1 cellular context compared by ENCODE assay signal in the genomic region with DNA sequence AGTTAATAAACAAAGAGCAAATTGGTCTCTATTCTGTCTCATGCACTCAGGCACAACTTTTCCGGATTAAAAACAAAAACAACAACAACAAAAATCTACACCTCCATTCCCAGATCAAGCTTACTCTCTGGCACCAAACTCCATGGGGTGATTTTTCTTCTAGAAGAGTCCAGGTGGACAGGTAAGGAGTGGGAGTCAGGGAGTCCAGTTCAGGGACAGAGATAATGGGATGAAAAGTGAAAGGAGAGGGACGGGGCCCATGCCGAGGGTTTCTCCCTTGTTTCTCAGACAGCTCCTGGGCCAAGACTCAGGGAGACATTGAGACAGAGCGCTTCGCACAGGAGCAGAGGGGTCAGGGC.
TF ChIP-seq lines count a peak whose summit lies in the region.

No MANE protein-coding gene starts in this region.

TF ChIP-seq in WTC11, 78 proteins besides CTCF, POLR2A, EP300 and RAD21 (continued from another document):
- TF ChIP-seq NFYB (CRISPR knock-in tag; conservative IDR thresholded peaks at IDR 0.05; ENCODE audit: low read depth) (no peak), ZNF317 (CRISPR knock-in tag; IDR thresholded peaks at IDR 0.05; ENCODE audit: borderline replicate concordance, low read depth) (no peak)
- TF ChIP-seq, protein P1, sequence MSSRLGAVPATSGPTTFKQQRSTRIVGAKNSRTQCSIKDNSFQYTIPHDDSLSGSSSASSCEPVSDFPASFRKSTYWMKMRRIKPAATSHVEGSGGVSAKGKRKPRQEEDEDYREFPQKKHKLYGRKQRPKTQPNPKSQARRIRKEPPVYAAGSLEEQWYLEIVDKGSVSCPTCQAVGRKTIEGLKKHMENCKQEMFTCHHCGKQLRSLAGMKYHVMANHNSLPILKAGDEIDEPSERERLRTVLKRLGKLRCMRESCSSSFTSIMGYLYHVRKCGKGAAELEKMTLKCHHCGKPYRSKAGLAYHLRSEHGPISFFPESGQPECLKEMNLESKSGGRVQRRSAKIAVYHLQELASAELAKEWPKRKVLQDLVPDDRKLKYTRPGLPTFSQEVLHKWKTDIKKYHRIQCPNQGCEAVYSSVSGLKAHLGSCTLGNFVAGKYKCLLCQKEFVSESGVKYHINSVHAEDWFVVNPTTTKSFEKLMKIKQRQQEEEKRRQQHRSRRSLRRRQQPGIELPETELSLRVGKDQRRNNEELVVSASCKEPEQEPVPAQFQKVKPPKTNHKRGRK (CRISPR knock-in tag; IDR thresholded peaks at IDR 0.05; ENCODE audit: borderline replicate concordance): no peak
- TF ChIP-seq, protein P2, sequence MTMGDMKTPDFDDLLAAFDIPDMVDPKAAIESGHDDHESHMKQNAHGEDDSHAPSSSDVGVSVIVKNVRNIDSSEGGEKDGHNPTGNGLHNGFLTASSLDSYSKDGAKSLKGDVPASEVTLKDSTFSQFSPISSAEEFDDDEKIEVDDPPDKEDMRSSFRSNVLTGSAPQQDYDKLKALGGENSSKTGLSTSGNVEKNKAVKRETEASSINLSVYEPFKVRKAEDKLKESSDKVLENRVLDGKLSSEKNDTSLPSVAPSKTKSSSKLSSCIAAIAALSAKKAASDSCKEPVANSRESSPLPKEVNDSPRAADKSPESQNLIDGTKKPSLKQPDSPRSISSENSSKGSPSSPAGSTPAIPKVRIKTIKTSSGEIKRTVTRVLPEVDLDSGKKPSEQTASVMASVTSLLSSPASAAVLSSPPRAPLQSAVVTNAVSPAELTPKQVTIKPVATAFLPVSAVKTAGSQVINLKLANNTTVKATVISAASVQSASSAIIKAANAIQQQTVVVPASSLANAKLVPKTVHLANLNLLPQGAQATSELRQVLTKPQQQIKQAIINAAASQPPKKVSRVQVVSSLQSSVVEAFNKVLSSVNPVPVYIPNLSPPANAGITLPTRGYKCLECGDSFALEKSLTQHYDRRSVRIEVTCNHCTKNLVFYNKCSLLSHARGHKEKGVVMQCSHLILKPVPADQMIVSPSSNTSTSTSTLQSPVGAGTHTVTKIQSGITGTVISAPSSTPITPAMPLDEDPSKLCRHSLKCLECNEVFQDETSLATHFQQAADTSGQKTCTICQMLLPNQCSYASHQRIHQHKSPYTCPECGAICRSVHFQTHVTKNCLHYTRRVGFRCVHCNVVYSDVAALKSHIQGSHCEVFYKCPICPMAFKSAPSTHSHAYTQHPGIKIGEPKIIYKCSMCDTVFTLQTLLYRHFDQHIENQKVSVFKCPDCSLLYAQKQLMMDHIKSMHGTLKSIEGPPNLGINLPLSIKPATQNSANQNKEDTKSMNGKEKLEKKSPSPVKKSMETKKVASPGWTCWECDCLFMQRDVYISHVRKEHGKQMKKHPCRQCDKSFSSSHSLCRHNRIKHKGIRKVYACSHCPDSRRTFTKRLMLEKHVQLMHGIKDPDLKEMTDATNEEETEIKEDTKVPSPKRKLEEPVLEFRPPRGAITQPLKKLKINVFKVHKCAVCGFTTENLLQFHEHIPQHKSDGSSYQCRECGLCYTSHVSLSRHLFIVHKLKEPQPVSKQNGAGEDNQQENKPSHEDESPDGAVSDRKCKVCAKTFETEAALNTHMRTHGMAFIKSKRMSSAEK (CRISPR knock-in tag; IDR thresholded peaks at IDR 0.05; ENCODE audit: borderline replicate concordance): no peak
- TF ChIP-seq, protein P3, sequence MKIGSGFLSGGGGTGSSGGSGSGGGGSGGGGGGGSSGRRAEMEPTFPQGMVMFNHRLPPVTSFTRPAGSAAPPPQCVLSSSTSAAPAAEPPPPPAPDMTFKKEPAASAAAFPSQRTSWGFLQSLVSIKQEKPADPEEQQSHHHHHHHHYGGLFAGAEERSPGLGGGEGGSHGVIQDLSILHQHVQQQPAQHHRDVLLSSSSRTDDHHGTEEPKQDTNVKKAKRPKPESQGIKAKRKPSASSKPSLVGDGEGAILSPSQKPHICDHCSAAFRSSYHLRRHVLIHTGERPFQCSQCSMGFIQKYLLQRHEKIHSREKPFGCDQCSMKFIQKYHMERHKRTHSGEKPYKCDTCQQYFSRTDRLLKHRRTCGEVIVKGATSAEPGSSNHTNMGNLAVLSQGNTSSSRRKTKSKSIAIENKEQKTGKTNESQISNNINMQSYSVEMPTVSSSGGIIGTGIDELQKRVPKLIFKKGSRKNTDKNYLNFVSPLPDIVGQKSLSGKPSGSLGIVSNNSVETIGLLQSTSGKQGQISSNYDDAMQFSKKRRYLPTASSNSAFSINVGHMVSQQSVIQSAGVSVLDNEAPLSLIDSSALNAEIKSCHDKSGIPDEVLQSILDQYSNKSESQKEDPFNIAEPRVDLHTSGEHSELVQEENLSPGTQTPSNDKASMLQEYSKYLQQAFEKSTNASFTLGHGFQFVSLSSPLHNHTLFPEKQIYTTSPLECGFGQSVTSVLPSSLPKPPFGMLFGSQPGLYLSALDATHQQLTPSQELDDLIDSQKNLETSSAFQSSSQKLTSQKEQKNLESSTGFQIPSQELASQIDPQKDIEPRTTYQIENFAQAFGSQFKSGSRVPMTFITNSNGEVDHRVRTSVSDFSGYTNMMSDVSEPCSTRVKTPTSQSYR (CRISPR knock-in tag; IDR thresholded peaks at IDR 0.05): no peak
